Comparison of ENCODE assay signal across 9 cellular contexts in the genomic region with DNA sequence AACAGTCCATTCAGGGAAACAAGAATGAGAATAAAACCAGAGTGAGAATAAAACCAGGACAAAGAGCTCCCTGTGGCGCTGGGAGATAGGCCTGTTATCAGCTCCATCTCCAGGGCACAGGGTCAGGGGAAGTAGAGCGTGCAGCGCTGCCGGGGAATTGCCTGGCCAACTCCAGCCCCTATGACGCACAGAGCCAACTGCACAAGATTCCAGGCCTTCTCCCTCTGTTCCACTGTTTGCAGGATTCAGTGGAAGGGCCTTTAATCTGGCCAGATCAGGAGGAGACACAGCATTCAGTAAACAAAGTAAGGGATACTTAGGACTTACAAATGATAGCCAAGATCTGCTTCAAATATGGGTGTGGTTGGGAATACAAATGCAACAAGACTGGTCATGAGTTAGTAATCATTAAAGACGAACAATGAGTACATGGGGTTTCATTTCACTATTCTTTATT. TPM values are rescaled to one million over a fixed set of nuclear protein-coding genes. Genes with fewer than 3 reads are reported as not detected.
DNase-seq lines count a peak whose midpoint lies in the region; ATAC-seq, FAIRE-seq and TF ChIP-seq lines count a peak whose summit lies in the region.
"Had no signal": no experiment of that assay in that cellular context is flagged by ENCODE, and none has a peak within 500 bp of the region (broad histone marks: within the 10 kb centered on the region; RNA-seq: fewer than 3 reads in every experiment).

No MANE protein-coding gene starts in this region.

- H3K9me3 ChIP-seq in endothelial cell of umbilical vein (replicated peaks; ENCODE audit: control insufficient read depth, insufficient read depth, low read length): no peaks in the 10 kb centered on the region
- no peaks in the 10 kb centered on the region for H3K9me3 ChIP-seq in mucosa of descending colon
- no peaks in the 10 kb centered on the region for H3K9me3 ChIP-seq in aorta (ENCODE audit: control insufficient read depth, low read length)

- ATAC-seq in Right ventricle myocardium inferior (peak; percentile 82), mucosa of descending colon (peak; percentile 79), aorta (ENCODE audit: low FRiP score) (peak; percentile 87)
- no peak for ATAC-seq in stimulated activated memory B cell treated with anti-CD40 and anti-IgM and Interleukin-4, amounts not matched to agents 10 μg/mL and 1 μg/mL and 100 μg/mL, for 72 hours

- intact Hi-C loops in Right ventricle myocardium inferior (cut with DNase I): loop anchor here (5.0 kb wide), 1 partner anchor 50 kb away; a partner anchor contains a TSS
- intact Hi-C loops in cardiac septum (cut with DNase I): loop anchor here (1.0 to 2.0 kb wide), 2 partner anchors 21 to 41 kb away; no protein-coding TSS in a partner anchor
- intact Hi-C loops in endothelial cell of umbilical vein (cut with micrococcal nuclease): loop anchor here (1.0 to 5.0 kb wide), 3 partner anchors 23 to 50 kb away; no protein-coding TSS in a partner anchor
- intact Hi-C loops in mucosa of descending colon (cut with DNase I, micrococcal nuclease): no loop called here
- intact Hi-C loops in aorta (cut with DNase I): no loop called here

- peak overlapping the region; percentile 26 for H2AFZ ChIP-seq in endothelial cell of umbilical vein (ENCODE audit: low read depth, low read length)

- H3K27me3 ChIP-seq in endothelial cell of umbilical vein (ENCODE audit: control insufficient read depth in 2 of 2, insufficient read depth in 2 of 2, low read length in 2 of 2) (no peaks in the 10 kb centered on the region), aorta (ENCODE audit: control insufficient read depth in 1 of 2, insufficient read depth in 2 of 2, low read length in 1 of 2) (no peaks in the 10 kb centered on the region)

- H3K9ac ChIP-seq in endothelial cell of umbilical vein (replicated peaks; ENCODE audit: extremely low read depth, insufficient read depth, low read length): peak overlapping the region; percentile 5

- H3K9me1 ChIP-seq in endothelial cell of umbilical vein (replicated peaks; ENCODE audit: control insufficient read depth, extremely low read depth, insufficient read depth, low read length): no peaks in the 10 kb centered on the region

- dilution Hi-C loops in endothelial cell of umbilical vein (cut with MboI; ENCODE audit: extremely low pct_ligation_motif_present, low sequenced_read_pairs): no loop called here

- FAIRE-seq in endothelial cell of umbilical vein (lab: Jason Lieb, UNC): peak; percentile 86

- WGBS in aorta, 2 donors: 2 to 3% methylated on average over 6 of the region's 6 CpGs

- peak overlapping the region; percentile 37 for H3K4me2 ChIP-seq in endothelial cell of umbilical vein (ENCODE audit: insufficient read depth, low read length)

- H3K27ac Mint-ChIP-seq in stimulated activated memory B cell treated with anti-CD40 and anti-IgM and Interleukin-4, amounts not matched to agents 10 μg/mL and 1 μg/mL and 100 μg/mL, for 72 hours: no peak overlapping the region

- peaks cover 4% of the 10 kb centered on the region for H3K36me3 Mint-ChIP-seq in stimulated activated memory B cell treated with anti-CD40 and anti-IgM and Interleukin-4, amounts not matched to agents 10 μg/mL and 1 μg/mL and 100 μg/mL, for 72 hours

- H3K4me1 ChIP-seq in endothelial cell of umbilical vein (ENCODE audit: control insufficient read depth, extremely low read depth, insufficient read depth, low read length) (peaks cover 39% of the 10 kb centered on the region), mucosa of descending colon (ENCODE audit: low read depth) (peaks cover 41% of the 10 kb centered on the region), aorta (ENCODE audit: control insufficient read depth in 1 of 2, insufficient read depth in 2 of 2, low read length in 2 of 2) (peaks cover 3 to 10% of the 10 kb centered on the region in 2 donors)

- CTCF ChIA-PET in endothelial cell of umbilical vein (lab: Charles Lee): interaction anchor here (0.6 to 3.3 kb wide), 5 partner anchors 8 to 77 kb away, joined by 3 to 28 read pairs (median 3); no protein-coding TSS in a partner anchor

- no peaks in the 10 kb centered on the region for H3K79me2 ChIP-seq in endothelial cell of umbilical vein (ENCODE audit: control insufficient read depth, insufficient read depth, low read length)

- no peaks in the 10 kb centered on the region for H4K20me1 ChIP-seq in endothelial cell of umbilical vein (replicated peaks; ENCODE audit: control insufficient read depth, extremely low read depth, insufficient read depth, low read length)

- TF ChIP-seq POLR2A in endothelial cell of umbilical vein (IDR thresholded peaks at IDR 0.05; ENCODE audit: low read depth, low read length): no peak

- peaks cover 23% of the 10 kb centered on the region for H3K4me1 Mint-ChIP-seq in stimulated activated memory B cell treated with anti-CD40 and anti-IgM and Interleukin-4, amounts not matched to agents 10 μg/mL and 1 μg/mL and 100 μg/mL, for 72 hours

- H3K27ac ChIP-seq in endothelial cell of umbilical vein (ENCODE audit: insufficient read depth, low read depth, low read length): peak overlapping the region; percentile 84
- H3K27ac ChIP-seq in aorta (ENCODE audit: low read depth in 1 of 2, low read length in 2 of 2): peak overlapping the region; percentile 14 to 85
- H3K27ac ChIP-seq: SK-N-MC had no signal

- POLR2A ChIA-PET in endothelial cell of umbilical vein (lab: Charles Lee): interaction anchor here (0.6 kb wide), 1 partner anchor 39 kb away, joined by 3 read pairs; no protein-coding TSS in a partner anchor

- H3K4me3 ChIP-seq in endothelial cell of umbilical vein (replicated peaks in 1 of 3; ENCODE audit: insufficient read depth in 1 of 3, low read depth in 1 of 3, low read length in 3 of 3) (no peak overlapping the region), mucosa of descending colon (no peak overlapping the region), aorta (ENCODE audit: low read length in 2 of 2) (no peak overlapping the region)
- H3K4me3 ChIP-seq: SK-N-MC had no signal

- peaks cover 52% of the 10 kb centered on the region for H3K27me3 Mint-ChIP-seq in stimulated activated memory B cell treated with anti-CD40 and anti-IgM and Interleukin-4, amounts not matched to agents 10 μg/mL and 1 μg/mL and 100 μg/mL, for 72 hours

- no peak for TF ChIP-seq CTCF in endothelial cell of umbilical vein (IDR thresholded peaks at IDR 0.05; ENCODE audit: extremely low read depth in 1 of 2, insufficient read depth in 1 of 2, low read depth in 1 of 2, low read length in 2 of 2)
- TF ChIP-seq CTCF in mucosa of descending colon (IDR thresholded peaks at IDR 0.05): no peak

- DNase-seq in Right ventricle myocardium inferior (ENCODE audit: missing footprints) (peak; percentile 78), cardiac septum (ENCODE audit: low spot score) (no peak), endothelial cell of umbilical vein (ENCODE audit: low read depth, low spot score) (peak; percentile 83), mucosa of descending colon (peak; percentile 66 to 76 (median 72)), aorta (peak; percentile 74 to 82), NCI-H446 treated with DMSO at 0.1 percent for 48 hours (lab: John Stamatoyannopoulos, UW) (no peak)
- no peak for DNase-seq in activated CD8-positive, alpha-beta memory T cell treated with anti-CD3 and anti-CD28 coated beads for 24 hours

- no TSS peak for BruUV-seq in endothelial cell of umbilical vein (replicated peaks; lab: Mats Ljungman, UMichigan)

- no peaks in the 10 kb centered on the region for H3K9me3 Mint-ChIP-seq in stimulated activated memory B cell treated with anti-CD40 and anti-IgM and Interleukin-4, amounts not matched to agents 10 μg/mL and 1 μg/mL and 100 μg/mL, for 72 hours

- H3K4me3 Mint-ChIP-seq in stimulated activated memory B cell treated with anti-CD40 and anti-IgM and Interleukin-4, amounts not matched to agents 10 μg/mL and 1 μg/mL and 100 μg/mL, for 72 hours: no peak overlapping the region

- H3K36me3 ChIP-seq in endothelial cell of umbilical vein (ENCODE audit: control insufficient read depth in 2 of 2, extremely low read depth in 1 of 2, insufficient read depth in 2 of 2, low read length in 2 of 2): peaks cover 0 to 6% of the 10 kb centered on the region in 2 experiments
- H3K36me3 ChIP-seq in mucosa of descending colon (ENCODE audit: low read depth): no peaks in the 10 kb centered on the region
- peaks cover 0 to 2% of the 10 kb centered on the region in 2 donors for H3K36me3 ChIP-seq in aorta (ENCODE audit: control insufficient read depth in 1 of 2, insufficient read depth in 2 of 2, low read length in 1 of 2)

TF ChIP-seq in endothelial cell of umbilical vein, 7 proteins besides CTCF, POLR2A, EP300 and RAD21:
- TF ChIP-seq MYC (IDR thresholded peaks at IDR 0.05; ENCODE audit: low read depth, low read length): no peak
- no peak for TF ChIP-seq EZH2 (IDR thresholded peaks at IDR 0.05; ENCODE audit: borderline replicate concordance, low read depth, low read length, severe bottlenecking)
- TF ChIP-seq GATA2 (IDR thresholded peaks at IDR 0.05; ENCODE audit: insufficient read depth, insufficient read length, low read depth, low read length): peak; percentile 99
- TF ChIP-seq FOS (IDR thresholded peaks at IDR 0.05; ENCODE audit: borderline replicate concordance, insufficient read depth, low read length): peak; percentile 31
- TF ChIP-seq POLR2AphosphoS5 (IDR thresholded peaks at IDR 0.05; ENCODE audit: insufficient read depth, low read depth, low read length): peak; percentile 57
- TF ChIP-seq, protein P1, sequence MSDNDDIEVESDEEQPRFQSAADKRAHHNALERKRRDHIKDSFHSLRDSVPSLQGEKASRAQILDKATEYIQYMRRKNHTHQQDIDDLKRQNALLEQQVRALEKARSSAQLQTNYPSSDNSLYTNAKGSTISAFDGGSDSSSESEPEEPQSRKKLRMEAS (IDR thresholded peaks at IDR 0.05; ENCODE audit: insufficient read depth, insufficient read length): no peak
- TF ChIP-seq JUN (IDR thresholded peaks at IDR 0.05; ENCODE audit: borderline replicate concordance, insufficient read depth, insufficient read length, low read depth): no peak

RNA-seq across cellular contexts. Expression of a gene that starts 49.4 kb away (rescaled TPM):
- total RNA-seq in Right ventricle myocardium inferior (109 TPM), cardiac septum (180 TPM), endothelial cell of umbilical vein (144 TPM in 2 replicates), mucosa of descending colon (100 to 1,000 TPM in 1 of 3 donors, 10 to 100 TPM in 2; 67.9 to 102 (median 69.6) TPM), aorta (100 to 1,000 TPM; 332 to 369 TPM)
- polyA plus RNA-seq in endothelial cell of umbilical vein (126 and 170 TPM in 2 replicates), aorta (100 to 1,000 TPM; 101 to 251 TPM)
- polyA plus RNA-seq in endothelial cell of umbilical vein (2011; cell fraction: cytosol; rRNA removed): 161 and 176 TPM in 2 replicates
- 113 and 120 TPM in 2 replicates for polyA plus RNA-seq in endothelial cell of umbilical vein (2011; cell fraction: nucleus; rRNA removed)
- polyA plus RNA-seq in endothelial cell of umbilical vein (2012): 102 and 144 TPM in 2 replicates
- 166 and 180 TPM in 2 replicates for polyA minus RNA-seq in endothelial cell of umbilical vein
- 32.4 TPM for polyA minus RNA-seq in endothelial cell of umbilical vein (2011; cell fraction: cytosol; rRNA and poly(A)+ RNA removed)
- polyA minus RNA-seq in endothelial cell of umbilical vein (2011; cell fraction: nucleus; rRNA and poly(A)+ RNA removed): 36.5 and 59.5 TPM in 2 replicates

Comparison
In these comparisons a context has a peak if more than half of its experiments do, and no peak if none do; other contexts are left out.
1. DNase-seq: peak in Right ventricle myocardium inferior (single experiment), endothelial cell of umbilical vein (single experiment), mucosa of descending colon (3 of 3) and aorta (2 of 2); none in cardiac septum (single experiment), activated CD8-positive, alpha-beta memory T cell treated with anti-CD3 and anti-CD28 coated beads for 24 hours (single experiment) and NCI-H446 treated with DMSO at 0.1 percent for 48 hours (single experiment).
2. intact Hi-C loops: an anchor here in Right ventricle myocardium inferior (5.0 kb wide), cardiac septum (1.0 to 2.0 kb wide) and endothelial cell of umbilical vein (1.0 to 5.0 kb wide); none called in mucosa of descending colon and aorta.